8 cellular contexts compared by ENCODE assay signal in genomic region chr1:45802343-45803298, GRCh38. TPM values are rescaled to one million over a fixed set of nuclear protein-coding genes. Genes with fewer than 3 reads are reported as not detected.
A peak's percentile ranks its signal among the peaks of the same experiment; 100 is the strongest.
DNase-seq lines count a peak whose midpoint lies in the region; TF ChIP-seq lines count a peak whose summit lies in the region.

No MANE protein-coding gene starts in this region.

- peak; percentile 59 for DNase-seq in activated CD8-positive, alpha-beta memory T cell treated with anti-CD3 and anti-CD28 coated beads for 24 hours
- DNase-seq in activated CD8-positive, alpha-beta memory T cell treated with anti-CD3 and anti-CD28 coated beads, Interleukin-2, amount 50 U/mL, for 4 hours: no peak
- DNase-seq in HT1080 (ENCODE audit: low read depth): peak; percentile 96
- peak; percentile 82 to 90 for DNase-seq in PC-9
- peak; percentile 95 for DNase-seq in brain pericyte (ENCODE audit: low read depth, low spot score)
- DNase-seq in iPS DF 6.9 (ENCODE audit: low read depth, low spot score): peak; percentile 27
- DNase-seq in renal cortical epithelial cell (ENCODE audit: low read depth): peak; percentile 96
- DNase-seq in middle frontal gyrus (ENCODE audit: extremely low spot score, low spot score): no peak

- no peaks in the 10 kb centered on the region for H3K9me3 ChIP-seq in PC-9 (ENCODE audit: insufficient read depth, low read depth)
- no peaks in the 10 kb centered on the region for H3K9me3 ChIP-seq in iPS DF 6.9 (ENCODE audit: control insufficient read depth, insufficient read depth, low read length)

- H3K79me2 ChIP-seq in PC-9 (ENCODE audit: low read depth): peaks cover 31% of the 10 kb centered on the region

- H3K27me3 ChIP-seq in PC-9 (ENCODE audit: insufficient read depth, low read depth) (no peaks in the 10 kb centered on the region), iPS DF 6.9 (ENCODE audit: control insufficient read depth, insufficient read depth, low read length) (no peaks in the 10 kb centered on the region)

- TSS peak; percentile 98 for BruUV-seq in PC-9 (replicated peaks; lab: Mats Ljungman, UMichigan)

- intact Hi-C loops in PC-9 (cut with micrococcal nuclease; ENCODE audit: unreplicated experiment): loop anchor here (1.0 to 10.0 kb wide), 5 partner anchors 52 to 380 kb away; partner anchors contain the start of genes CCDC163, GPBP1L1, IPP and MMACHC

- peak overlapping the region; percentile 89 for H3K4me2 ChIP-seq in PC-9

- WGBS in iPS DF 6.9 (ENCODE audit: insufficient coverage, insufficient read length): no CpG with 5 or more reads among the region's 11 CpGs

- no peaks in the 10 kb centered on the region for H3K36me3 ChIP-seq in PC-9 (ENCODE audit: low read depth)
- no peaks in the 10 kb centered on the region for H3K36me3 ChIP-seq in iPS DF 6.9 (ENCODE audit: control insufficient read depth, insufficient read depth, low read length)

- H2AFZ ChIP-seq in PC-9: peak overlapping the region; percentile 81

- CTCF ChIA-PET in PC-9 (lab: Charles Lee): interaction anchor here (0.6 kb wide), 1 partner anchor 52 kb away, joined by 5 read pairs; no protein-coding TSS in a partner anchor

- no peak for TF ChIP-seq CTCF in PC-9 (conservative IDR thresholded peaks at IDR 0.05)

- H3K27ac ChIP-seq in PC-9: peak overlapping the region; percentile 70
- no peak overlapping the region for H3K27ac ChIP-seq in iPS DF 6.9 (ENCODE audit: low read length)

- H4K20me1 ChIP-seq in PC-9 (ENCODE audit: insufficient read depth): no peaks in the 10 kb centered on the region

- peak overlapping the region; percentile 67 for H3K4me3 ChIP-seq in PC-9
- peak overlapping the region; percentile 79; the same call in 1 of the 2 replicates for H3K4me3 ChIP-seq in iPS DF 6.9 (ENCODE audit: low read length)

- peaks cover 14% of the 10 kb centered on the region; the same call in 1 of the 2 replicates for H3F3A ChIP-seq in PC-9 (ENCODE audit: insufficient read depth, low read depth)

- no peaks in the 10 kb centered on the region for H3K9me2 ChIP-seq in PC-9 (ENCODE audit: insufficient read depth)

- POLR2A ChIA-PET in PC-9 (lab: Charles Lee; ENCODE audit: unreplicated experiment): interaction anchor here (0.6 to 0.9 kb wide), 3 partner anchors 113 to 381 kb away, joined by 3 to 6 read pairs (median 3); no protein-coding TSS in a partner anchor

- peaks cover 19% of the 10 kb centered on the region for H3K4me1 ChIP-seq in PC-9 (replicated peaks; ENCODE audit: insufficient read depth)
- H3K4me1 ChIP-seq in iPS DF 6.9 (ENCODE audit: control insufficient read depth, insufficient read depth, low read length): peaks cover 4% of the 10 kb centered on the region; the same call in 1 of the 2 replicates

RNA-seq across cellular contexts. Expression of gene MAST2, which starts 0.8 kb away (rescaled TPM):
- 19.3 and 21.3 TPM in 2 replicates for total RNA-seq in HT1080 (2014; rRNA removed; shearing (Covaris generic))
- polyA plus RNA-seq in HT1080 (2015; cell fraction: cytosol; rRNA removed): 17.3 and 18.5 TPM in 2 replicates
- polyA plus RNA-seq in HT1080 (2015; cell fraction: nucleus; rRNA removed): 59.3 and 63.0 TPM in 2 replicates
- total RNA-seq in PC-9 (2021): 58.8 and 69.3 TPM in 2 replicates
- 8.2 and 24.8 TPM in 2 replicates for total RNA-seq in renal cortical epithelial cell

RNA-seq across cellular contexts. Expression of gene IPP, which starts 52.2 kb away (rescaled TPM):
- total RNA-seq in HT1080 (2014; rRNA removed; shearing (Covaris generic)): 4.8 and 6.3 TPM in 2 replicates
- polyA plus RNA-seq in HT1080 (2015; cell fraction: cytosol; rRNA removed): 7.7 and 8.7 TPM in 2 replicates
- polyA plus RNA-seq in HT1080 (2015; cell fraction: nucleus; rRNA removed): 10.1 and 10.6 TPM in 2 replicates
- total RNA-seq in PC-9 (2021): 25.2 and 25.4 TPM in 2 replicates
- 8.2 and 18.4 TPM in 2 replicates for total RNA-seq in renal cortical epithelial cell

Comparison
In these comparisons a context has a peak if more than half of its experiments do, and no peak if none do; other contexts are left out.
1. DNase-seq: peak in activated CD8-positive, alpha-beta memory T cell treated with anti-CD3 and anti-CD28 coated beads for 24 hours (single experiment), HT1080 (single experiment), PC-9 (2 of 2), brain pericyte (single experiment), iPS DF 6.9 (single experiment) and renal cortical epithelial cell (single experiment); none in activated CD8-positive, alpha-beta memory T cell treated with anti-CD3 and anti-CD28 coated beads, Interleukin-2, amount 50 U/mL, for 4 hours (single experiment) and middle frontal gyrus (single experiment).